ENCODE assay signal across 11 cellular contexts in genomic region chr9:87336407-87336806, GRCh38.
A peak's percentile ranks its signal among the peaks of the same experiment; 100 is the strongest.
DNase-seq lines count a peak whose midpoint lies in the region; ATAC-seq and TF ChIP-seq lines count a peak whose summit lies in the region.
"Had no signal": no experiment of that assay in that cellular context is flagged by ENCODE, and none has a peak within 500 bp of the region (broad histone marks: within the 10 kb centered on the region; RNA-seq: fewer than 3 reads in every experiment).

No MANE protein-coding gene starts in this region.

- peaks cover 13% of the 10 kb centered on the region for H3K4me1 Mint-ChIP-seq in activated CD4-positive, alpha-beta T cell treated with anti-CD3 and anti-CD28 coated beads for 36 hours
- H3K4me1 Mint-ChIP-seq in endodermal cell: peaks cover 15% of the 10 kb centered on the region

- POLR2A ChIA-PET in activated CD4-positive, alpha-beta T cell treated with anti-CD3 and anti-CD28 coated beads for 36 hours (lab: Charles Lee): no interaction called here

- H3K9me3 ChIP-seq in endodermal cell (ENCODE audit: control insufficient read depth, low read length) (peaks cover 8% of the 10 kb centered on the region), upper lobe of right lung (peaks cover 4% of the 10 kb centered on the region)

- CTCF ChIA-PET in activated CD4-positive, alpha-beta T cell treated with anti-CD3 and anti-CD28 coated beads for 36 hours (lab: Charles Lee): interaction anchor here (0.7 to 1.9 kb wide), 4 partner anchors 12 to 327 kb away, joined by 3 to 7 read pairs (median 4); no protein-coding TSS in a partner anchor

- H3K27ac ChIP-seq in endodermal cell (ENCODE audit: low read depth, low read length): no peak overlapping the region
- H3K27ac ChIP-seq in upper lobe of right lung: no peak overlapping the region
- H3K27ac ChIP-seq in dorsolateral prefrontal cortex: no peak overlapping the region
- H3K27ac ChIP-seq: left ventricle myocardium inferior had no signal

- no peak for ATAC-seq in activated CD4-positive, alpha-beta T cell treated with anti-CD3 and anti-CD28 coated beads for 36 hours
- peak; percentile 42 for ATAC-seq in upper lobe of right lung
- no peak for ATAC-seq in GM18519 (IDR thresholded peaks at IDR 0.05; ENCODE audit: low FRiP score, unreplicated experiment)

- H3K36me3 ChIP-seq in endodermal cell (ENCODE audit: control insufficient read depth, insufficient read depth, low read length) (no peaks in the 10 kb centered on the region), upper lobe of right lung (no peaks in the 10 kb centered on the region)
- H3K36me3 ChIP-seq: left ventricle myocardium inferior had no signal

- H3K36me3 Mint-ChIP-seq in activated CD4-positive, alpha-beta T cell treated with anti-CD3 and anti-CD28 coated beads for 36 hours (ENCODE audit: low read depth): no peaks in the 10 kb centered on the region
- no peaks in the 10 kb centered on the region for H3K36me3 Mint-ChIP-seq in endodermal cell (ENCODE audit: low read depth)
- H3K36me3 Mint-ChIP-seq: activated naive CD8-positive, alpha-beta T cell treated with anti-CD3 and anti-CD28 coated beads, Interleukin-2, amount 10 ng/mL, durations not matched to agents 7 days and 5 days had no signal

- no peaks in the 10 kb centered on the region for H3K27me3 ChIP-seq in endodermal cell (ENCODE audit: control insufficient read depth, insufficient read depth, low read length, poor library complexity, severe bottlenecking)
- H3K27me3 ChIP-seq in upper lobe of right lung: no peaks in the 10 kb centered on the region
- H3K27me3 ChIP-seq in dorsolateral prefrontal cortex: peaks cover 0 to 3% (median 0%) of the 10 kb centered on the region in 45 donors

- no peak overlapping the region for H3K9ac ChIP-seq in endodermal cell (ENCODE audit: extremely low read depth, low read length, poor library complexity, severe bottlenecking)

- H3K4me1 ChIP-seq in endodermal cell (ENCODE audit: control insufficient read depth, insufficient read depth, low read length) (peaks cover 3% of the 10 kb centered on the region), upper lobe of right lung (no peaks in the 10 kb centered on the region)

- H3K9me3 Mint-ChIP-seq in activated CD4-positive, alpha-beta T cell treated with anti-CD3 and anti-CD28 coated beads for 36 hours (ENCODE audit: low read depth): peaks cover 3% of the 10 kb centered on the region
- H3K9me3 Mint-ChIP-seq in endodermal cell: peaks cover 7% of the 10 kb centered on the region
- H3K9me3 Mint-ChIP-seq: activated naive CD8-positive, alpha-beta T cell treated with anti-CD3 and anti-CD28 coated beads, Interleukin-2, amount 10 ng/mL, durations not matched to agents 7 days and 5 days had no signal

- DNase-seq in activated CD4-positive, alpha-beta T cell treated with anti-CD3 and anti-CD28 coated beads for 36 hours: peak; percentile 11
- no peak for DNase-seq in activated CD4-positive, alpha-beta T cell treated with anti-CD3 and anti-CD28 coated beads, Interleukin-2, amount 50 U/mL, for 48 hours
- DNase-seq in NCI-H69 (lab: John Stamatoyannopoulos, UW) (peak; percentile 7), endodermal cell (peak; percentile 63), upper lobe of right lung (no peak), medulla oblongata (ENCODE audit: extremely low spot score) (no peak), dorsolateral prefrontal cortex (no peak)
- DNase-seq: activated CD4-positive, alpha-beta T cell treated with anti-CD3 and anti-CD28 coated beads, Interleukin-2, amount 50 U/mL, for 4 hours; activated naive CD8-positive, alpha-beta T cell treated with anti-CD3 and anti-CD28 coated beads, Interleukin-2, amount 10 ng/mL, durations not matched to agents 7 days and 5 days; left ventricle myocardium inferior had no signal

- intact Hi-C loops in activated CD4-positive, alpha-beta T cell treated with anti-CD3 and anti-CD28 coated beads for 36 hours (cut with DNase I, micrococcal nuclease): loop anchor here in 1 of 2 experiments (2.0 to 5.0 kb wide), 2 partner anchors 164 to 476 kb away; no protein-coding TSS in a partner anchor
- intact Hi-C loops in upper lobe of right lung (cut with DNase I): loop anchor here (10.0 kb wide), 1 partner anchor 328 kb away; no protein-coding TSS in a partner anchor
- intact Hi-C loops in dorsolateral prefrontal cortex (cut with DNase I): loop anchor here (2.0 to 10.0 kb wide), 4 partner anchors 326 to 922 kb away; no protein-coding TSS in a partner anchor

- TF ChIP-seq CTCF in endodermal cell (conservative IDR thresholded peaks at IDR 0.05) (no peak), upper lobe of right lung (IDR thresholded peaks at IDR 0.05) (no peak), dorsolateral prefrontal cortex (IDR thresholded peaks at IDR 0.05 in 54 of 56, conservative IDR thresholded peaks at IDR 0.05 in 2 of 56; ENCODE audit: low read depth in 1 of 56, partially characterized antibody in 56 of 56) (no peak)

- H3K4me3 ChIP-seq in endodermal cell (ENCODE audit: low read length) (no peak overlapping the region), upper lobe of right lung (no peak overlapping the region), dorsolateral prefrontal cortex (peak overlapping the region in 8 of 59 donors; percentile 50 to 68 (median 63))

- H3K27ac Mint-ChIP-seq in activated CD4-positive, alpha-beta T cell treated with anti-CD3 and anti-CD28 coated beads for 36 hours: no peak overlapping the region
- no peak overlapping the region for H3K27ac Mint-ChIP-seq in endodermal cell
- H3K27ac Mint-ChIP-seq: activated naive CD8-positive, alpha-beta T cell treated with anti-CD3 and anti-CD28 coated beads, Interleukin-2, amount 10 ng/mL, durations not matched to agents 7 days and 5 days had no signal

- no peak overlapping the region for H3K4me3 Mint-ChIP-seq in activated CD4-positive, alpha-beta T cell treated with anti-CD3 and anti-CD28 coated beads for 36 hours
- H3K4me3 Mint-ChIP-seq in endodermal cell: no peak overlapping the region

- 45% methylated on average over 1 of the region's 1 CpG; no CpG with 5 or more reads in 1 of the 2 experiments for WGBS in endodermal cell (ENCODE audit: insufficient coverage in 1 of 2, insufficient read length in 1 of 2), 2 experiments

- H3K27me3 Mint-ChIP-seq in activated CD4-positive, alpha-beta T cell treated with anti-CD3 and anti-CD28 coated beads for 36 hours: peaks cover 45% of the 10 kb centered on the region
- peaks cover 2% of the 10 kb centered on the region for H3K27me3 Mint-ChIP-seq in endodermal cell (ENCODE audit: insufficient read depth)

Comparison
In these comparisons a context has a peak if more than half of its experiments do, and no peak if none do; other contexts are left out.
1. DNase-seq: peak in activated CD4-positive, alpha-beta T cell treated with anti-CD3 and anti-CD28 coated beads for 36 hours (single experiment), NCI-H69 (single experiment) and endodermal cell (single experiment); none in activated CD4-positive, alpha-beta T cell treated with anti-CD3 and anti-CD28 coated beads, Interleukin-2, amount 50 U/mL, for 48 hours (0 of 2), upper lobe of right lung (single experiment), medulla oblongata (single experiment) and dorsolateral prefrontal cortex (0 of 10).